ENCODE assay signal across 1 cellular context in the genomic region with DNA sequence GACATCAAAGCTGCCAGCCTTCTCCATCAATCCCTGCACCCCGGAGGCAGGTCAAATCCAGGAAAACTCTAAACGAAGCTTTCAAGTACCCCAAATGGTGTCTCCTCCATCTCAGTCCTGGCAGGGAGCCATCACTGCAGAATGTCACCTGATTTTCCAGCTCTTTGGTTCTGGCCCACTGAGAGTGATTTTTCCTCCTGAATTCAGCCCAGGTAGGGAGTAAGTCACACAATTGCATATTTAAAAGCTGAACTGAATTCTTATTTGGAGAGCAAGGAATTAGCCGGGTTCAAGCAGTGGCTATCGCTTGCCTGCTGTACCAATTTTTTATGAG.
TF ChIP-seq lines count a peak whose summit lies in the region.

No MANE protein-coding gene starts in this region.

TF ChIP-seq in SK-N-SH treated with all-trans-retinoic acid at 6 μM for 48 hours, 23 proteins besides CTCF, POLR2A, EP300 and RAD21 (continued from another document):
- TF ChIP-seq, protein P1, sequence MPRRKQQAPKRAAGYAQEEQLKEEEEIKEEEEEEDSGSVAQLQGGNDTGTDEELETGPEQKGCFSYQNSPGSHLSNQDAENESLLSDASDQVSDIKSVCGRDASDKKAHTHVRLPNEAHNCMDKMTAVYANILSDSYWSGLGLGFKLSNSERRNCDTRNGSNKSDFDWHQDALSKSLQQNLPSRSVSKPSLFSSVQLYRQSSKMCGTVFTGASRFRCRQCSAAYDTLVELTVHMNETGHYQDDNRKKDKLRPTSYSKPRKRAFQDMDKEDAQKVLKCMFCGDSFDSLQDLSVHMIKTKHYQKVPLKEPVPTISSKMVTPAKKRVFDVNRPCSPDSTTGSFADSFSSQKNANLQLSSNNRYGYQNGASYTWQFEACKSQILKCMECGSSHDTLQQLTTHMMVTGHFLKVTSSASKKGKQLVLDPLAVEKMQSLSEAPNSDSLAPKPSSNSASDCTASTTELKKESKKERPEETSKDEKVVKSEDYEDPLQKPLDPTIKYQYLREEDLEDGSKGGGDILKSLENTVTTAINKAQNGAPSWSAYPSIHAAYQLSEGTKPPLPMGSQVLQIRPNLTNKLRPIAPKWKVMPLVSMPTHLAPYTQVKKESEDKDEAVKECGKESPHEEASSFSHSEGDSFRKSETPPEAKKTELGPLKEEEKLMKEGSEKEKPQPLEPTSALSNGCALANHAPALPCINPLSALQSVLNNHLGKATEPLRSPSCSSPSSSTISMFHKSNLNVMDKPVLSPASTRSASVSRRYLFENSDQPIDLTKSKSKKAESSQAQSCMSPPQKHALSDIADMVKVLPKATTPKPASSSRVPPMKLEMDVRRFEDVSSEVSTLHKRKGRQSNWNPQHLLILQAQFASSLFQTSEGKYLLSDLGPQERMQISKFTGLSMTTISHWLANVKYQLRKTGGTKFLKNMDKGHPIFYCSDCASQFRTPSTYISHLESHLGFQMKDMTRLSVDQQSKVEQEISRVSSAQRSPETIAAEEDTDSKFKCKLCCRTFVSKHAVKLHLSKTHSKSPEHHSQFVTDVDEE (CRISPR knock-in tag; IDR thresholded peaks at IDR 0.05), result no peak
